Comparison of ENCODE assay signal across 22 cellular contexts in genomic region chr2:188833331-188833730, GRCh38.
"Had no signal": no experiment of that assay in that cellular context is flagged by ENCODE, and none has a peak within 500 bp of the region (broad histone marks: within the 10 kb centered on the region; RNA-seq: fewer than 3 reads in every experiment).

No MANE protein-coding gene starts in this region.

- H3K9me2 ChIP-seq: SK-N-SH had no signal

- DNase-seq: Karpas-422, KG1, MV-4-11, NCI-H1092, NCI-H1436, NCI-H187, NCI-H2029, NCI-H2081 treated with DMSO at 0.1 percent for 48 hours, NCI-H2171, NCI-H226, NCI-H446, NCI-H510A, NCI-H524 treated with DMSO at 0.1 percent for 48 hours, NCI-H69, NCI-H774, PC-3, SHP77, SK-N-SH, SW 1271 had no signal

- ATAC-seq: Panc1, PC-3 had no signal

- H3K27ac ChIP-seq: HL-60, RWPE1 had no signal

- H3K4me2 ChIP-seq: SK-N-SH had no signal
